ENCODE assay signal across 18 cellular contexts in genomic region chr14:74580275-74580672, GRCh38. TPM values are rescaled to one million over a fixed set of nuclear protein-coding genes. Genes with fewer than 3 reads are reported as not detected.
A peak's percentile ranks its signal among the peaks of the same experiment; 100 is the strongest.
DNase-seq lines count a peak whose midpoint lies in the region; ATAC-seq, FAIRE-seq and TF ChIP-seq lines count a peak whose summit lies in the region.
"Had no signal": no experiment of that assay in that cellular context is flagged by ENCODE, and none has a peak within 500 bp of the region (broad histone marks: within the 10 kb centered on the region; RNA-seq: fewer than 3 reads in every experiment).

No MANE protein-coding gene starts in this region.

- peaks cover 26% of the 10 kb centered on the region for H3K27me3 Mint-ChIP-seq in activated naive CD8-positive, alpha-beta T cell treated with anti-CD3 and anti-CD28 coated beads, Interleukin-2, amount 50 U/mL, for 24 hours

- BruUV-seq in HCT116 (replicated peaks; lab: Mats Ljungman, UMichigan), result no TSS peak

- H3K4ac ChIP-seq in mesenchymal stem cell (ENCODE audit: low read depth in 1 of 2, low read length in 2 of 2), result no peak overlapping the region

- peak overlapping the region; percentile 13 for H3K18ac ChIP-seq in mesenchymal stem cell (ENCODE audit: low read depth in 1 of 2, low read length in 2 of 2)

- H3K9ac ChIP-seq in HCT116 (ENCODE audit: low read length) (peak overlapping the region; percentile 32; the same call in 1 of the 2 replicates), mesenchymal stem cell (ENCODE audit: low read length) (no peak overlapping the region)

- ATAC-seq in A549 (no peak), HCT116 (no peak; the same call in 1 of the 2 replicates), HG02642 (IDR thresholded peaks at IDR 0.05; ENCODE audit: poor library complexity, unreplicated experiment) (no peak), GM18909 (IDR thresholded peaks at IDR 0.05; ENCODE audit: poor library complexity, unreplicated experiment) (no peak)
- no peak for ATAC-seq in activated naive CD8-positive, alpha-beta T cell treated with anti-CD3 and anti-CD28 coated beads, Interleukin-2, amount 50 U/mL, for 24 hours

- no peak overlapping the region for H3K23ac ChIP-seq in mesenchymal stem cell (ENCODE audit: low read length in 2 of 2)

- TF ChIP-seq RAD21 in A549 (conservative IDR thresholded peaks at IDR 0.05 in 1 of 2, IDR thresholded peaks at IDR 0.05 in 1 of 2), result no peak
- TF ChIP-seq RAD21 in HCT116 (IDR thresholded peaks at IDR 0.05; ENCODE audit: low read depth), result no peak

- RAD21 ChIA-PET in HCT116 (lab: Charles Lee; ENCODE audit: low non-redundant PET in 1 of 2, low total read pairs in 2 of 2, uncharacterized antibody in 2 of 2, unreplicated experiment in 2 of 2), result no interaction called here

- peak overlapping the region; percentile 27 for H3K4me3 Mint-ChIP-seq in activated naive CD8-positive, alpha-beta T cell treated with anti-CD3 and anti-CD28 coated beads, Interleukin-2, amount 50 U/mL, for 24 hours
- H3K4me3 Mint-ChIP-seq: neural crest cell had no signal

- H3K4me1 ChIP-seq in A549 (peaks cover 79% of the 10 kb centered on the region), HCT116 (ENCODE audit: control insufficient read depth in 1 of 2, insufficient read depth in 2 of 2, low read length in 2 of 2) (peaks cover 40 to 70% of the 10 kb centered on the region in 2 experiments), mesenchymal stem cell (ENCODE audit: control insufficient read depth, insufficient read depth, low read depth, low read length) (peaks cover 50% of the 10 kb centered on the region)

- peaks cover 6% of the 10 kb centered on the region for H3K79me1 ChIP-seq in mesenchymal stem cell (replicated peaks; ENCODE audit: low read length, poor library complexity, severe bottlenecking)

- TF ChIP-seq POLR2A in A549 (IDR thresholded peaks at IDR 0.05; ENCODE audit: low read length) (no peak), HCT116 (IDR thresholded peaks at IDR 0.05; ENCODE audit: borderline replicate concordance, extremely low read depth, insufficient read depth, insufficient read length) (no peak)

- no peak overlapping the region for H4K91ac ChIP-seq in mesenchymal stem cell (ENCODE audit: low read length)

- H3K4me3 ChIP-seq in A549 (no peak overlapping the region), HCT116 (replicated peaks in 1 of 2; ENCODE audit: low read depth in 1 of 2, low read length in 2 of 2) (peak overlapping the region in 1 of 2 experiments; percentile 22; a peak in 1 of 4 replicates), mesenchymal stem cell (ENCODE audit: insufficient read depth in 1 of 2, low read depth in 1 of 2, low read length in 2 of 2) (no peak overlapping the region)
- H3K4me3 ChIP-seq: heart left ventricle had no signal

- H3K9me3 Mint-ChIP-seq in activated naive CD8-positive, alpha-beta T cell treated with anti-CD3 and anti-CD28 coated beads, Interleukin-2, amount 50 U/mL, for 24 hours, result no peaks in the 10 kb centered on the region
- H3K9me3 Mint-ChIP-seq: neural crest cell had no signal

- no peak for TF ChIP-seq EP300 in A549 (IDR thresholded peaks at IDR 0.05)

- H3K27ac ChIP-seq in A549 (peak overlapping the region; percentile 83 to 95), HCT116 (ENCODE audit: low read depth, low read length) (peak overlapping the region; percentile 68), mesenchymal stem cell (ENCODE audit: low read length, poor library complexity, severe bottlenecking) (peak overlapping the region; percentile 81)
- H3K27ac ChIP-seq: heart left ventricle had no signal

- peak overlapping the region in 1 of 2 experiments; percentile 2 for H3K14ac ChIP-seq in mesenchymal stem cell (ENCODE audit: low read length in 2 of 2)

- H3K4me2 ChIP-seq in A549 (peak overlapping the region; percentile 45), HCT116 (ENCODE audit: low read length) (peak overlapping the region; percentile 68), mesenchymal stem cell (ENCODE audit: low read length, poor library complexity, severe bottlenecking) (no peak overlapping the region)

- H3K27me3 ChIP-seq in HCT116 (ENCODE audit: insufficient read depth, low read length) (no peaks in the 10 kb centered on the region), mesenchymal stem cell (ENCODE audit: control insufficient read depth in 1 of 2, insufficient read depth in 1 of 2, low read length in 2 of 2) (no peaks in the 10 kb centered on the region)
- H3K27me3 ChIP-seq: heart left ventricle had no signal

- H3K36me3 Mint-ChIP-seq in activated naive CD8-positive, alpha-beta T cell treated with anti-CD3 and anti-CD28 coated beads, Interleukin-2, amount 50 U/mL, for 24 hours (ENCODE audit: low read depth), result no peaks in the 10 kb centered on the region

- H4K20me1 ChIP-seq in HCT116 (ENCODE audit: insufficient read depth), result no peaks in the 10 kb centered on the region

- no peaks in the 10 kb centered on the region for H3K9me2 ChIP-seq in HCT116 (ENCODE audit: insufficient read depth)

- H3K27ac Mint-ChIP-seq in activated naive CD8-positive, alpha-beta T cell treated with anti-CD3 and anti-CD28 coated beads, Interleukin-2, amount 50 U/mL, for 24 hours, result peak overlapping the region; percentile 74

- CTCF ChIA-PET in A549 (lab: Yijun Ruan, JAX) (interaction anchor here (0.6 to 13.9 kb wide), 3 partner anchors 24 to 187 kb away, joined by 3 to 120 read pairs (median 3); partner anchors contain the start of gene LTBP2), HCT116 (lab: Charles Lee) (no interaction called here)

- H2BK5ac ChIP-seq in mesenchymal stem cell (ENCODE audit: low read depth, low read length, poor library complexity, severe bottlenecking), result peak overlapping the region; percentile 20

- POLR2A ChIA-PET in A549 (lab: Yijun Ruan, JAX), result interaction anchor here (0.7 to 1.3 kb wide), 2 partner anchors 10 to 38 kb away, joined by 3 to 7 read pairs; no protein-coding TSS in a partner anchor
- POLR2A ChIA-PET in HCT116 (lab: Charles Lee), result no interaction called here

- DNase-seq in A549 (ENCODE audit: low read depth in 1 of 2, low spot score in 1 of 2) (no peak), HCT116 (ENCODE audit: low read depth, low spot score) (no peak), mesenchymal stem cell (no peak), UCSD-AML1 (lab: John Stamatoyannopoulos, UW; ENCODE audit: unreplicated experiment) (no peak), Ammon's horn (ENCODE audit: low spot score) (no peak)
- DNase-seq in activated naive CD8-positive, alpha-beta T cell treated with anti-CD3 and anti-CD28 coated beads, Interleukin-2, amount 50 U/mL, for 24 hours, result no peak
- DNase-seq: AML-193, GF-D8, mesendoderm, NCI-H146, NCI-H345, Right ventricle myocardium superior had no signal

- peak overlapping the region; percentile 91 for H2AFZ ChIP-seq in HCT116 (ENCODE audit: low read depth, low read length, poor library complexity, severe bottlenecking)
- no peak overlapping the region for H2AFZ ChIP-seq in mesenchymal stem cell (ENCODE audit: low read depth, low read length)

- no peak overlapping the region for H4K8ac ChIP-seq in mesenchymal stem cell (ENCODE audit: low read length)

- H3K9me3 ChIP-seq in A549 (no peaks in the 10 kb centered on the region), HCT116 (ENCODE audit: control insufficient read depth in 1 of 2, insufficient read depth in 1 of 2, low read depth in 1 of 2, low read length in 2 of 2) (no peaks in the 10 kb centered on the region), mesenchymal stem cell (ENCODE audit: control insufficient read depth, low read length) (no peaks in the 10 kb centered on the region)
- H3K9me3 ChIP-seq: heart left ventricle had no signal

- H2BK12ac ChIP-seq in mesenchymal stem cell (ENCODE audit: low read length in 2 of 2), result no peak overlapping the region

- WGBS in A549 (ENCODE audit: missing lambda C conversion rate), result 23% methylated on average over 4 of the region's 4 CpGs
- 91% methylated on average over 2 of the region's 4 CpGs for WGBS in mesenchymal stem cell

- TF ChIP-seq CTCF in A549 (IDR thresholded peaks at IDR 0.05), result no peak
- no peak for TF ChIP-seq CTCF in HCT116 (IDR thresholded peaks at IDR 0.05 in 2 of 3, conservative IDR thresholded peaks at IDR 0.05 in 1 of 3; ENCODE audit: borderline replicate concordance in 1 of 3, insufficient read depth in 1 of 3, low read depth in 2 of 3, low read length in 2 of 3)

- no peak overlapping the region for H2BK15ac ChIP-seq in mesenchymal stem cell (ENCODE audit: low read depth, poor library complexity, severe bottlenecking)

- no peak overlapping the region for H2BK120ac ChIP-seq in mesenchymal stem cell (ENCODE audit: low read depth, low read length)

- H3K36me3 ChIP-seq in HCT116 (ENCODE audit: control insufficient read depth in 1 of 2, insufficient read depth in 2 of 2, low read length in 2 of 2) (no peaks in the 10 kb centered on the region), mesenchymal stem cell (ENCODE audit: control insufficient read depth in 1 of 2, insufficient read depth in 2 of 2, low read depth in 1 of 2, low read length in 2 of 2) (peaks cover 43 to 55% of the 10 kb centered on the region in 2 experiments)

- peak overlapping the region; percentile 61 for H2AK5ac ChIP-seq in mesenchymal stem cell (ENCODE audit: low read length, severe bottlenecking)

- no peak for FAIRE-seq in A549 (lab: Jason Lieb, UNC)
- FAIRE-seq: D721Med, H1 had no signal

- intact Hi-C loops in HCT116 (cut with micrococcal nuclease), result no loop called here

- peaks cover 27% of the 10 kb centered on the region for H3K4me1 Mint-ChIP-seq in activated naive CD8-positive, alpha-beta T cell treated with anti-CD3 and anti-CD28 coated beads, Interleukin-2, amount 50 U/mL, for 24 hours

- H3K79me2 ChIP-seq in HCT116 (ENCODE audit: insufficient read depth, low read length), result no peaks in the 10 kb centered on the region

TF ChIP-seq in A549, 52 proteins besides CTCF, POLR2A, EP300 and RAD21 (continues in another document):
- no peak for TF ChIP-seq HES2 (IDR thresholded peaks at IDR 0.05)
- TF ChIP-seq POLR2AphosphoS2 (conservative IDR thresholded peaks at IDR 0.05; ENCODE audit: low read length), result no peak

TF ChIP-seq in HCT116, 20 proteins besides CTCF, POLR2A, EP300 and RAD21 (continues in another document):
- TF ChIP-seq ELF1 (IDR thresholded peaks at IDR 0.05; ENCODE audit: borderline replicate concordance, low read depth), result no peak
- no peak for TF ChIP-seq MAX (IDR thresholded peaks at IDR 0.05)
- TF ChIP-seq EGR1 (IDR thresholded peaks at IDR 0.05; ENCODE audit: low read depth), result no peak
- TF ChIP-seq EZH2 (IDR thresholded peaks at IDR 0.05), result no peak
- no peak for TF ChIP-seq ZNF274 (IDR thresholded peaks at IDR 0.05; ENCODE audit: low read depth, low read length)

RNA-seq across cellular contexts. Expression of gene LTBP2, which starts 31.8 kb away (rescaled TPM):
- polyA plus RNA-seq in A549 (2011; rRNA removed) (4.9 and 6.3 TPM in 2 replicates), A549 (2017; fragmentation: RNase III; extraction: RNeasy Plus Mini Kit Qiagen cat#74134 plus additional on column Dnase treatment) (9.9 to 17.1 TPM (median 14.4 TPM) in 3 replicates)
- polyA plus RNA-seq in A549 (2012; cell fraction: cytosol; rRNA removed), result 3.3 and 5.0 TPM in 2 replicates
- polyA plus RNA-seq in A549 (2012; cell fraction: nucleus; rRNA removed), result 21.8 and 25.3 TPM in 2 replicates
- polyA minus RNA-seq in A549 (2011; rRNA and poly(A)+ RNA removed), result 9.0 and 9.7 TPM in 2 replicates
- total RNA-seq in HCT116 (2021; ENCODE audit: unreplicated experiment), result 1.5 TPM
- 1.3 and 1.5 TPM in 2 replicates for polyA plus RNA-seq in HCT116 (2012)
- 16.6 TPM for polyA plus RNA-seq in mesenchymal stem cell (2013, experiment 1 of 2)
- 16.0 TPM for polyA plus RNA-seq in mesenchymal stem cell (2013, experiment 2 of 2)

Comparison
In these comparisons a context has a peak if more than half of its experiments do, and no peak if none do; other contexts are left out.
1. Of the 6 proteins assayed by ChIP-seq in both A549 and HCT116: peak only in A549: MAX; only in HCT116: none; in both: none; in neither: 5.